ENCODE assay signal across 9 cellular contexts in the genomic region with DNA sequence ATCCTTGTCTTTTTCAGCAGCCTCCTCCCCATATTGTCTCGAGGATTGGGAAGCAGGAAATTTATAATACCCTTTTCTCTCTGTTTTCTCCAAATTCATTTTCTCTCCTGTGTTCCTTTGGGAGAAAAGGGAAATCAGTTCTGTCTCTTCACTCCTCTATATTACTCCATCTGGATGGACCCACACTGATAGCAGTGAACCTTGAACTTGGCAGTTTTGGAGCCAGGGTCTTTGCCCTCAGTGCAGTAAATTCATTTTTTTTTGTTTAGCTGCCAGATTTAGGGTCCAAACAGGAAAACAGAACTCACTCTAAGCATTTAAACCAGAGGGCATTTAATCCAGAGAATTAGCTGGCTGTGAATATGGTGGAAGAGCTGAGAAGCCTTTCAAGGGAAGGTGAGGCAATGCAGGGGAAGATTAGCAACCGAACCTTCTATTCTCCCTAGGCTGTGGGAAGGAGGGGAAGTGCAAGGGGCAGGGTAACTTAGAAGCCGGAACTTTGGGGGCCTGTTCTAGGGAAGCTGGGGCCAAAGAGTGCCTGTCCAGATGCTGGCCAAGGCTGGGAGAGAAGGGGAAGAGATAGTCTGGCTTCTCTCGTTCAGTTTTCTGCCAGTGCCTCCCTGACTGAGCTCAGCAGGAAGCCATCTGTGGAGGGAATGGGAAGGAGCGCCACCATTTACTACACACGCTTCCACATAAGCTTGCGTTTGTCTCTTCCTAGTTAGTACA. TPM values are rescaled to one million over a fixed set of nuclear protein-coding genes. Genes with fewer than 3 reads are reported as not detected.
DNase-seq lines count a peak whose midpoint lies in the region; ATAC-seq lines count a peak whose summit lies in the region.
"Had no signal": no experiment of that assay in that cellular context is flagged by ENCODE, and none has a peak within 500 bp of the region (broad histone marks: within the 10 kb centered on the region; RNA-seq: fewer than 3 reads in every experiment).

No MANE protein-coding gene starts in this region.

- peaks cover 0 to 20% (median 4%) of the 10 kb centered on the region in 3 donors for H3K36me3 Mint-ChIP-seq in naive thymus-derived CD8-positive, alpha-beta T cell

- no peaks in the 10 kb centered on the region for H3K27me3 Mint-ChIP-seq in naive thymus-derived CD8-positive, alpha-beta T cell

- H3K4me1 Mint-ChIP-seq in naive thymus-derived CD8-positive, alpha-beta T cell = peaks cover 0 to 15% (median 4%) of the 10 kb centered on the region in 4 donors

- no peak for ATAC-seq in naive thymus-derived CD8-positive, alpha-beta T cell
- no peak for ATAC-seq in HG03280 (IDR thresholded peaks at IDR 0.05; ENCODE audit: unreplicated experiment)

- POLR2A ChIA-PET in naive thymus-derived CD8-positive, alpha-beta T cell (lab: Charles Lee) = interaction anchor here (0.7 to 1.0 kb wide), 2 partner anchors 12 to 158 kb away, joined by 3 read pairs; no protein-coding TSS in a partner anchor

- peak; percentile 10 for DNase-seq in DMS153 (lab: John Stamatoyannopoulos, UW)
- DNase-seq in NCI-H1092 (lab: John Stamatoyannopoulos, UW) = peak; percentile 41
- DNase-seq in cerebellum (ENCODE audit: low spot score) = peak; percentile 39
- DNase-seq in naive thymus-derived CD8-positive, alpha-beta T cell = no peak
- no peak for DNase-seq in AML-193 (lab: John Stamatoyannopoulos, UW)
- DNase-seq in EL = no peak
- DNase-seq in activated naive CD4-positive, alpha-beta T cell treated with Interleukin-2 at 50 U/mL for 16 hours = no peak
- DNase-seq: NCI-H1048 had no signal

- no peaks in the 10 kb centered on the region for H3K9me3 Mint-ChIP-seq in naive thymus-derived CD8-positive, alpha-beta T cell

- H3K27ac Mint-ChIP-seq in naive thymus-derived CD8-positive, alpha-beta T cell = peak overlapping the region in 6 of 10 donors; percentile 8 to 78 (median 46)

- H3K4me3 Mint-ChIP-seq in naive thymus-derived CD8-positive, alpha-beta T cell = no peak overlapping the region

RNA-seq across cellular contexts. Expression of a gene that starts 16.3 kb away (rescaled TPM):
- total RNA-seq in cerebellum = 16.2 TPM
- 10 to 100 TPM; 12.6 to 12.7 TPM for total RNA-seq in naive thymus-derived CD8-positive, alpha-beta T cell
- polyA plus RNA-seq in naive thymus-derived CD8-positive, alpha-beta T cell = under 1 TPM; 0.20 to 0.94 (median 0.36) TPM

RNA-seq across cellular contexts. Expression of a gene that starts 21.0 kb away (rescaled TPM):
- total RNA-seq in cerebellum = not detected
- 1 to 10 TPM in 1 of 2 experiments, under 1 TPM in 1; 0.88 to 1.7 TPM for total RNA-seq in naive thymus-derived CD8-positive, alpha-beta T cell
- 1 to 10 TPM in 1 of 3 donors, not detected in 2; 1.3 TPM for polyA plus RNA-seq in naive thymus-derived CD8-positive, alpha-beta T cell

RNA-seq across cellular contexts. Expression of a gene that starts 26.0 kb away (rescaled TPM):
- 16.4 TPM for total RNA-seq in cerebellum
- total RNA-seq in naive thymus-derived CD8-positive, alpha-beta T cell = 10 to 100 TPM; 30.7 to 31.7 TPM
- polyA plus RNA-seq in naive thymus-derived CD8-positive, alpha-beta T cell = 1 to 10 TPM; 6.8 to 9.6 (median 8.1) TPM

RNA-seq across cellular contexts. Expression of a gene that starts 26.0 kb away (rescaled TPM):
- total RNA-seq in cerebellum = 56.0 TPM
- 10 to 100 TPM; 56.7 to 65.4 TPM for total RNA-seq in naive thymus-derived CD8-positive, alpha-beta T cell
- 10 to 100 TPM; 14.8 to 28.3 (median 22.0) TPM for polyA plus RNA-seq in naive thymus-derived CD8-positive, alpha-beta T cell

RNA-seq across cellular contexts. Expression of a gene that starts 37.0 kb away (rescaled TPM):
- total RNA-seq in cerebellum = 4.0 TPM
- total RNA-seq in naive thymus-derived CD8-positive, alpha-beta T cell = 1 to 10 TPM; 7.0 to 8.9 TPM
- polyA plus RNA-seq in naive thymus-derived CD8-positive, alpha-beta T cell = 1 to 10 TPM in 2 of 3 donors, under 1 TPM in 1; 0.17 to 2.2 (median 1.7) TPM

Comparison
In these comparisons a context has a peak if more than half of its experiments do, and no peak if none do; other contexts are left out.
1. DNase-seq: peak in DMS153 (single experiment), NCI-H1092 (single experiment) and cerebellum (single experiment); none in naive thymus-derived CD8-positive, alpha-beta T cell (0 of 10), AML-193 (0 of 2), EL (single experiment) and activated naive CD4-positive, alpha-beta T cell treated with Interleukin-2 at 50 U/mL for 16 hours (single experiment).